In genomic region chr15:48963524-48964113, GRCh38 we compare ENCODE assay signal across 8 cellular contexts. TPM values are rescaled to one million over a fixed set of nuclear protein-coding genes. Genes with fewer than 3 reads are reported as not detected.
DNase-seq lines count a peak whose midpoint lies in the region; ATAC-seq lines count a peak whose summit lies in the region.

A gene with protein sequence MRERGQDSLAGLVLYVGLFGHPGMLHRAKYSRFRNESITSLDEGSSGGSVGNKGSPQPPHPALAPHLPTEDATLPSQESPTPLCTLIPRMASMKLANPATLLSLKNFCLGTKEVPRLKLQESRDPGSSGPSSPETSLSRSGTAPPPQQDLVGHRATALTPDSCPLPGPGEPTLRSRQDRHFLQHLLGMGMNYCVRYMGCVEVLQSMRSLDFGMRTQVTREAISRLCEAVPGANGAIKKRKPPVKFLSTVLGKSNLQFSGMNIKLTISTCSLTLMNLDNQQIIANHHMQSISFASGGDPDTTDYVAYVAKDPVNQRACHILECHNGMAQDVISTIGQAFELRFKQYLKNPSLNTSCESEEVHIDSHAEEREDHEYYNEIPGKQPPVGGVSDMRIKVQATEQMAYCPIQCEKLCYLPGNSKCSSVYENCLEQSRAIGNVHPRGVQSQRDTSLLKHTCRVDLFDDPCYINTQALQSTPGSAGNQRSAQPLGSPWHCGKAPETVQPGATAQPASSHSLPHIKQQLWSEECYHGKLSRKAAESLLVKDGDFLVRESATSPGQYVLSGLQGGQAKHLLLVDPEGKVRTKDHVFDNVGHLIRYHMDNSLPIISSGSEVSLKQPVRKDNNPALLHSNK (minus strand): TSS chr15:48963919. CDS start chr15:48963015, 904 bp downstream.

- DNase-seq in stimulated activated CD4-positive, alpha-beta T cell treated with anti-CD3 and anti-CD28 coated beads, Interleukin-15, amount 100 ng/mL, for 24 hours: peak; percentile 31
- no peak for DNase-seq in stimulated activated CD4-positive, alpha-beta T cell treated with anti-CD3 and anti-CD28 coated beads, Interleukin-4, amount 100 ng/mL, for 4 hours
- DNase-seq in SJSA1 (ENCODE audit: low read depth in 1 of 2, low spot score in 2 of 2) (peak; percentile 87 to 92), ecto neural progenitor cell (ENCODE audit: low spot score) (peak; percentile 74), left colon (peak; percentile 41 to 48), smooth muscle cell of the brain vasculature (ENCODE audit: low read depth, low spot score) (peak; percentile 53), KG1 (lab: John Stamatoyannopoulos, UW) (no peak)

- no peaks in the 10 kb centered on the region for H3K36me3 ChIP-seq in HUES64 (ENCODE audit: insufficient read depth, low read length)
- H3K36me3 ChIP-seq in SJSA1: no peaks in the 10 kb centered on the region

- intact Hi-C loops in left colon (cut with DNase I, micrococcal nuclease): no loop called here

- WGBS in HUES64: 2% methylated on average over 15 of the region's 16 CpGs

- ATAC-seq in left colon: peak; percentile 89

- H3K27me3 ChIP-seq in HUES64 (ENCODE audit: insufficient read depth, low read length): peaks cover 29% of the 10 kb centered on the region
- H3K27me3 ChIP-seq in SJSA1 (replicated peaks): no peaks in the 10 kb centered on the region

- H3K4me1 ChIP-seq in HUES64 (ENCODE audit: insufficient read depth, low read length) (peaks cover 4% of the 10 kb centered on the region; the same call in 1 of the 2 replicates), SJSA1 (replicated peaks) (peaks cover 14% of the 10 kb centered on the region)

- H3K9ac ChIP-seq in HUES64 (ENCODE audit: low read depth, low read length): 0 out of 2 replicates have a peak within 1 kb of the TSS, but pooled peaks have one; percentile 7

- H3K27ac ChIP-seq in HUES64 (ENCODE audit: low read depth, low read length): no peak within 1 kb of the TSS
- H3K27ac ChIP-seq in SJSA1: peak within 1 kb of the TSS; percentile 13

- H3K9me3 ChIP-seq in HUES64 (ENCODE audit: insufficient read depth, low read depth, low read length): no peaks in the 10 kb centered on the region
- H3K9me3 ChIP-seq in SJSA1 (replicated peaks): no peaks in the 10 kb centered on the region

- peak within 1 kb of the TSS; percentile 76 for H3K4me3 ChIP-seq in HUES64 (ENCODE audit: low read length)
- peak within 1 kb of the TSS; percentile 39 for H3K4me3 ChIP-seq in SJSA1

RNA-seq across cellular contexts. Expression of the gene that starts here (rescaled TPM):
- polyA plus RNA-seq in HUES64 (2013, experiment 1 of 2): 0.35 TPM
- 0.63 TPM for polyA plus RNA-seq in HUES64 (2013, experiment 2 of 2)
- 1.0 and 2.9 TPM in 2 replicates for total RNA-seq in SJSA1 (2014; rRNA removed; shearing (Covaris generic))
- total RNA-seq in left colon: under 1 TPM; 0.24 to 0.81 TPM

Comparison
In these comparisons a context has a peak if more than half of its experiments do, and no peak if none do; other contexts are left out.
1. DNase-seq: peak in stimulated activated CD4-positive, alpha-beta T cell treated with anti-CD3 and anti-CD28 coated beads, Interleukin-15, amount 100 ng/mL, for 24 hours (single experiment), SJSA1 (2 of 2), ecto neural progenitor cell (single experiment) and smooth muscle cell of the brain vasculature (single experiment); none in stimulated activated CD4-positive, alpha-beta T cell treated with anti-CD3 and anti-CD28 coated beads, Interleukin-4, amount 100 ng/mL, for 4 hours (0 of 2) and KG1 (single experiment).
2. Peak in DNase-seq and ATAC-seq in left colon; RNA of the gene not detected or under 1 TPM.